In the genomic region with DNA sequence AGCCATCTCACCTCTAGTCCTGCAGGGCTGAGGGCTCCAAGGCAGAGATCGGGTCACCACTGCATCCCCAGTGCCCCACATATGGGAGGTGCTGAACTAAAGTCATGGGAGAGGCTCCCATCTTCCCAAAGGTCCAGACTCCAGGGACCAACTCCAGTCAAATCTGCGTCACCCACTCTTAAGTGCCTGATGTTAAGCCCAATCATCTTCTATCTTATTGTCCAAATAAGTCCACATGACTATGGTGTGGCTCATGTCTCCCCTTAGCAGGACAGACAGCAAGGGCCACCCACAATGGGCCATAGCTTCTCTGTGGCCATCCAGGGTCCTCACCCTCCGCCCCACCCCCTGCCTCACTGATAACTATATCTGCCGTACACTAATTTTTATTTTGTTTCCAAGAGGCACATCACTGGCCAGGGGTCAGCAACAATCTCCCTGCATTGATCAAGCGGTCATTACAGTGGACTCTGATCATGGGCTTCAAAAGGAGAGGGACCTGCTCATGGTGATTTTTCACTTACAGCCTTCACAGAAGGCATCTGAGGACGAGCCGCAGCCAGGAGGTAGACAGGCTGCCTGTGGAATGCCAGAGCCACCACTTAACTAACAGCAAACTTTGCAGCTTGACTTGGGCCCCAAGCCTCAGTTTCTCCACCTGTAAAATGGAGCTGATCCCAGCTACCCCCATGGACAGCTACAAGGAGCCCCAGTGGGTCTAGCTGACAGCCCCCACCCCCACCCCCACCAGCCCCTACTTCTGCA, we compare ENCODE assay signal across 9 cellular contexts. TPM values are rescaled to one million over a fixed set of nuclear protein-coding genes. Genes with fewer than 3 reads are reported as not detected.
A peak's percentile ranks its signal among the peaks of the same experiment; 100 is the strongest.
DNase-seq lines count a peak whose midpoint lies in the region; ATAC-seq, FAIRE-seq and TF ChIP-seq lines count a peak whose summit lies in the region.
"Had no signal": no experiment of that assay in that cellular context is flagged by ENCODE, and none has a peak within 500 bp of the region (broad histone marks: within the 10 kb centered on the region; RNA-seq: fewer than 3 reads in every experiment).

No MANE protein-coding gene starts in this region.

- intact Hi-C loops in Panc1 (cut with micrococcal nuclease; ENCODE audit: unreplicated experiment) = no loop called here
- intact Hi-C loops in pancreas (cut with DNase I) = no loop called here

- H3K4me2 ChIP-seq in BLaER1 treated with 17β-estradiol and CSF1 and Interleukin-3, amounts not matched to agents 10 nM and 100 nM = peak overlapping the region; percentile 62 to 99 (median 89)
- H3K4me2 ChIP-seq: KMS-11 had no signal

- peak overlapping the region in 5 of 11 experiments; percentile 1 to 55 (median 20); a peak in 6 of 22 replicates for H3K9ac ChIP-seq in BLaER1 treated with 17β-estradiol and CSF1 and Interleukin-3, amounts not matched to agents 10 nM and 100 nM
- no peak overlapping the region for H3K9ac ChIP-seq in endodermal cell (ENCODE audit: extremely low read depth, low read length, poor library complexity, severe bottlenecking)
- H3K9ac ChIP-seq: KMS-11 had no signal

- H3K4me1 Mint-ChIP-seq in endodermal cell (peaks cover 80% of the 10 kb centered on the region), glutamatergic neuron (ENCODE audit: low read depth, unreplicated experiment) (peaks cover 30% of the 10 kb centered on the region)

- no peak for TF ChIP-seq CTCF in Panc1 (IDR thresholded peaks at IDR 0.05)
- no peak for TF ChIP-seq CTCF in endodermal cell (conservative IDR thresholded peaks at IDR 0.05)
- TF ChIP-seq CTCF in pancreas (IDR thresholded peaks at IDR 0.05) = no peak
- no peak for TF ChIP-seq CTCF in glutamatergic neuron (IDR thresholded peaks at IDR 0.05; ENCODE audit: partially characterized antibody, unreplicated experiment)

- H3K27me3 Mint-ChIP-seq in endodermal cell (ENCODE audit: insufficient read depth) (no peaks in the 10 kb centered on the region), glutamatergic neuron (ENCODE audit: unreplicated experiment) (peaks cover 5% of the 10 kb centered on the region)

- H3K4me3 Mint-ChIP-seq in endodermal cell (no peak overlapping the region), glutamatergic neuron (ENCODE audit: unreplicated experiment) (no peak overlapping the region)

- ATAC-seq in Panc1 (no peak), pancreas (no peak)

- no peak for DNase-seq in Panc1 (ENCODE audit: low read depth, low spot score)
- DNase-seq in endodermal cell = no peak
- no peak for DNase-seq in pancreas
- no peak for DNase-seq in anterior cingulate cortex (lab: John Stamatoyannopoulos, UW)
- DNase-seq in NCI-H82 (lab: John Stamatoyannopoulos, UW) = no peak
- no peak for DNase-seq in glutamatergic neuron
- DNase-seq in putamen (ENCODE audit: low spot score) = no peak

- H3K27me3 ChIP-seq in BLaER1 treated with 17β-estradiol and CSF1 and Interleukin-3, amounts not matched to agents 10 nM and 100 nM = no peaks in the 10 kb centered on the region
- H3K27me3 ChIP-seq in Panc1 (ENCODE audit: control insufficient read depth, insufficient read depth, low read length) (no peaks in the 10 kb centered on the region), endodermal cell (ENCODE audit: control insufficient read depth, insufficient read depth, low read length, poor library complexity, severe bottlenecking) (no peaks in the 10 kb centered on the region), pancreas (no peaks in the 10 kb centered on the region)

- peaks cover 100% of the 10 kb centered on the region in 11 experiments for H4K20me1 ChIP-seq in BLaER1 treated with 17β-estradiol and CSF1 and Interleukin-3, amounts not matched to agents 10 nM and 100 nM

- peaks cover 100% of the 10 kb centered on the region in 10 experiments for H3K4me1 ChIP-seq in BLaER1 treated with 17β-estradiol and CSF1 and Interleukin-3, amounts not matched to agents 10 nM and 100 nM
- H3K4me1 ChIP-seq in Panc1 (ENCODE audit: control insufficient read depth, insufficient read depth, low read length) (peaks cover 94% of the 10 kb centered on the region), endodermal cell (ENCODE audit: control insufficient read depth, insufficient read depth, low read length) (peaks cover 58% of the 10 kb centered on the region), pancreas (peaks cover 88 to 97% (median 94%) of the 10 kb centered on the region in 3 donors)

- H3K9me3 ChIP-seq in BLaER1 treated with 17β-estradiol and CSF1 and Interleukin-3, amounts not matched to agents 10 nM and 100 nM (replicated peaks in 1 of 11) = no peaks in the 10 kb centered on the region
- H3K9me3 ChIP-seq in Panc1 (ENCODE audit: control insufficient read depth, insufficient read depth, low read depth, low read length) (no peaks in the 10 kb centered on the region), endodermal cell (ENCODE audit: control insufficient read depth, low read length) (no peaks in the 10 kb centered on the region), pancreas (no peaks in the 10 kb centered on the region)

- WGBS in endodermal cell (ENCODE audit: insufficient coverage in 1 of 2, insufficient read length in 1 of 2), 2 experiments = 95 to 96% methylated on average over 4 to 7 of the region's 7 CpGs
- WGBS in pancreas, 2 donors = 66 to 69% methylated on average over 7 of the region's 7 CpGs

- no TSS peak for BruUV-seq in Panc1 (replicated peaks; lab: Mats Ljungman, UMichigan)

- H3K27ac Mint-ChIP-seq in endodermal cell = peak overlapping the region; percentile 97
- no peak overlapping the region for H3K27ac Mint-ChIP-seq in glutamatergic neuron (ENCODE audit: unreplicated experiment)

- H3K36me3 Mint-ChIP-seq in endodermal cell (ENCODE audit: low read depth) (peaks cover 5% of the 10 kb centered on the region), glutamatergic neuron (ENCODE audit: unreplicated experiment) (no peaks in the 10 kb centered on the region)

- POLR2A ChIA-PET in Panc1 (lab: Charles Lee) = interaction anchor here (0.6 to 0.9 kb wide), 2 partner anchors 14 to 24 kb away, joined by 3 to 8 read pairs; a partner anchor contains a TSS

- H3K27ac ChIP-seq in BLaER1 treated with 17β-estradiol and CSF1 and Interleukin-3, amounts not matched to agents 10 nM and 100 nM = peak overlapping the region in 3 of 11 experiments; percentile 18 to 69 (median 23); a peak in 4 of 22 replicates
- H3K27ac ChIP-seq in Panc1 (ENCODE audit: low read length) (peak overlapping the region; percentile 97), endodermal cell (ENCODE audit: low read depth, low read length) (no peak overlapping the region), pancreas (peak overlapping the region; percentile 44 to 81 (median 68))
- H3K27ac ChIP-seq: KMS-11 had no signal

- in situ Hi-C loops in Panc1 (cut with HindIII; ENCODE audit: low pct_unique_long_range_greater_than_20kb, low sequenced_read_pairs) = no loop called here

- CTCF ChIA-PET in Panc1 (lab: Charles Lee) = no interaction called here

- H3K9me3 Mint-ChIP-seq in endodermal cell (no peaks in the 10 kb centered on the region), glutamatergic neuron (ENCODE audit: unreplicated experiment) (peaks cover 4% of the 10 kb centered on the region)

- peaks cover 23 to 98% (median 89%) of the 10 kb centered on the region in 11 experiments for H3K36me3 ChIP-seq in BLaER1 treated with 17β-estradiol and CSF1 and Interleukin-3, amounts not matched to agents 10 nM and 100 nM
- H3K36me3 ChIP-seq in Panc1 (ENCODE audit: control insufficient read depth, insufficient read depth, low read length) (no peaks in the 10 kb centered on the region), endodermal cell (ENCODE audit: control insufficient read depth, insufficient read depth, low read length) (peaks cover 39% of the 10 kb centered on the region), pancreas (no peaks in the 10 kb centered on the region)

- no peak for FAIRE-seq in pancreas (lab: Jason Lieb, UNC)

- H3K4me3 ChIP-seq in BLaER1 treated with 17β-estradiol and CSF1 and Interleukin-3, amounts not matched to agents 10 nM and 100 nM = no peak overlapping the region
- H3K4me3 ChIP-seq in Panc1 (ENCODE audit: low read depth in 2 of 2, low read length in 2 of 2) = 0 out of 4 replicates have a peak overlapping the region, but pooled peaks of 1 of the 2 experiments have one; percentile 6
- H3K4me3 ChIP-seq in endodermal cell (ENCODE audit: low read length) = no peak overlapping the region
- H3K4me3 ChIP-seq in pancreas = no peak overlapping the region

RNA-seq across cellular contexts. Expression of a gene that starts 23.3 kb away (rescaled TPM):
- 788 TPM for total RNA-seq in Panc1 (2021; ENCODE audit: unreplicated experiment)
- 1,068 TPM for polyA plus RNA-seq in Panc1 (2012; ENCODE audit: insufficient read length)
- 100 to 1,000 TPM; 270 to 288 TPM for total RNA-seq in endodermal cell
- polyA plus RNA-seq in endodermal cell (2013, experiment 1 of 2) = 131 TPM
- polyA plus RNA-seq in endodermal cell (2013, experiment 2 of 2) = 136 TPM
- total RNA-seq in pancreas = 100 to 1,000 TPM; 259 to 554 (median 412) TPM
- 100 to 1,000 TPM in 1 of 2 donors, 10 to 100 TPM in 1; 80.9 to 152 TPM for polyA plus RNA-seq in pancreas
- total RNA-seq in glutamatergic neuron (ENCODE audit: unreplicated experiment) = 122 TPM
